ENCODE assay signal across 11 cellular contexts in the genomic region with DNA sequence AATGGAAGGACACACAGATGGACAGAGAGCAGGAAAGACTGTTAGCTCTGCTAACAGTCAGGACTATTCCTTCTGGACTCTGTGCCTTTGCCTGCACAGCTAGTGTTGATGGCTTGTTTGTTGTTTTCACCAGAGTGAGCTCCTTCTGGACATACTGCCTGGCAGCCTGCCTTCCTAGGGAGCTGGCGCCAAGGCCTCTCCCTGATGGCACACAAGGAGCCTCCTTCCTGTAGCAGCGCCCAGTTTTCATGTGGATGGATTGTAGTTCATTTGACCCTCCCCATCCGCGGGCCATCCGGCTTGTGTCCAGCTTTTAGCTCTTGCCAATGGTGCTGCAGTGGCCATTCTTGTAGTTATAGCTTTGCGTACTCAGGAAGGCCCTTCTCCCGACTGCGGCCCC. TPM values are rescaled to one million over a fixed set of nuclear protein-coding genes. Genes with fewer than 3 reads are reported as not detected.
A peak's percentile ranks its signal among the peaks of the same experiment; 100 is the strongest.
DNase-seq lines count a peak whose midpoint lies in the region; ATAC-seq, FAIRE-seq and TF ChIP-seq lines count a peak whose summit lies in the region.
"Had no signal": no experiment of that assay in that cellular context is flagged by ENCODE, and none has a peak within 500 bp of the region (broad histone marks: within the 10 kb centered on the region; RNA-seq: fewer than 3 reads in every experiment).

No MANE protein-coding gene starts in this region.

- no peak overlapping the region for H3K27ac ChIP-seq in K562 (ENCODE audit: extremely low read depth, low read depth, low read length)
- H3K27ac ChIP-seq: gastrocnemius medialis had no signal

- peaks cover 81% of the 10 kb centered on the region for H4K20me1 ChIP-seq in K562 (replicated peaks; ENCODE audit: control insufficient read depth, insufficient read depth, low read length)

- intact Hi-C loops in K562 (cut with micrococcal nuclease): no loop called here

- ATAC-seq in K562 (no peak), HG03097 (IDR thresholded peaks at IDR 0.05; ENCODE audit: low FRiP score, unreplicated experiment) (no peak)

- no peak for FAIRE-seq in K562 (lab: Jason Lieb, UNC)

- no peaks in the 10 kb centered on the region for H3K79me2 ChIP-seq in K562 (ENCODE audit: control insufficient read depth, insufficient read depth, low read length)

- no TSS peak for BruUV-seq in K562 (replicated peaks; lab: Mats Ljungman, UMichigan)

- POLR2A ChIA-PET in K562 (lab: Yijun Ruan, JAX): interaction anchor here (0.6 to 86.5 kb wide), 12 partner anchors 21 to 118 kb away, joined by 3 to 3476 read pairs (median 4); a partner anchor contains a TSS

- no peak for TF ChIP-seq EP300 in K562 (IDR thresholded peaks at IDR 0.05; ENCODE audit: low read length)

- H3K36me3 ChIP-seq in K562 (ENCODE audit: control insufficient read depth, insufficient read depth, low read length): no peaks in the 10 kb centered on the region
- H3K36me3 ChIP-seq: gastrocnemius medialis had no signal

- H3K4me1 ChIP-seq in K562 (replicated peaks in 1 of 2; ENCODE audit: control insufficient read depth in 2 of 2, insufficient read depth in 2 of 2, low read length in 2 of 2): peaks cover 0 to 10% of the 10 kb centered on the region in 2 experiments; a peak in 3 of 5 replicates
- H3K4me1 ChIP-seq: gastrocnemius medialis had no signal

- no peak for TF ChIP-seq CTCF in K562 (IDR thresholded peaks at IDR 0.05 in 2 of 3, conservative IDR thresholded peaks at IDR 0.05 in 1 of 3; ENCODE audit: insufficient read depth in 2 of 3, low read depth in 1 of 3, low read length in 3 of 3)

- 13% methylated on average over 8 of the region's 8 CpGs for WGBS in K562 (ENCODE audit: insufficient coverage, low coverage, missing lambda C conversion rate)

- CTCF ChIA-PET in K562 (lab: Yijun Ruan, JAX; ENCODE audit: low intra/inter-chr PET ratio): no interaction called here

- H3K9me3 ChIP-seq in K562 (replicated peaks; ENCODE audit: control insufficient read depth, insufficient read depth, low read depth, low read length): no peaks in the 10 kb centered on the region
- H3K9me3 ChIP-seq: gastrocnemius medialis had no signal

- TF ChIP-seq RAD21 in K562 (CRISPR knock-in tag; conservative IDR thresholded peaks at IDR 0.05 in 1 of 2, IDR thresholded peaks at IDR 0.05 in 1 of 2): no peak

- peak overlapping the region in 1 of 2 experiments; percentile 21; a peak in 1 of 4 replicates for H3K9ac ChIP-seq in K562 (ENCODE audit: insufficient read depth in 1 of 2, low read depth in 2 of 2, low read length in 2 of 2)

- no peak overlapping the region for H2AFZ ChIP-seq in K562 (ENCODE audit: low read depth, low read length)

- in situ Hi-C loops in K562 (cut with MboI): loop anchor here (25.0 kb wide), 1 partner anchor 424 kb away; a partner anchor contains a TSS

- no peak for TF ChIP-seq POLR2A in K562 (conservative IDR thresholded peaks at IDR 0.05)

- peaks cover 24% of the 10 kb centered on the region for H3K9me1 ChIP-seq in K562 (ENCODE audit: control insufficient read depth, insufficient read depth, low read length)

- DNase-seq in C1 segment of cervical spinal cord (lab: John Stamatoyannopoulos, UW) (peak in 12 of 14 donors; percentile 12 to 92 (median 62)), K562 (ENCODE audit: extremely low read depth in 1 of 4, low spot score in 3 of 4) (no peak), mucosa of gallbladder (ENCODE audit: low spot score) (peak; percentile 75), KG1 (lab: John Stamatoyannopoulos, UW) (no peak), NCI-H146 treated with DMSO at 0.1 percent for 48 hours (lab: John Stamatoyannopoulos, UW; ENCODE audit: unreplicated experiment) (no peak)
- DNase-seq: activated T-cell treated with anti-CD3 and anti-CD28 coated beads, Interleukin-2, amount 50 U/mL, for 1 hour; AML-193; gastrocnemius medialis; NCI-H1417; stimulated activated naive CD4-positive, alpha-beta T cell had no signal

- peaks cover 76 to 89% of the 10 kb centered on the region in 2 experiments for H3K27me3 ChIP-seq in K562 (ENCODE audit: control insufficient read depth in 2 of 2, insufficient read depth in 2 of 2, low read length in 2 of 2)
- H3K27me3 ChIP-seq: gastrocnemius medialis had no signal

- H3K4me3 ChIP-seq in K562: no peak overlapping the region
- H3K4me3 ChIP-seq: gastrocnemius medialis had no signal

- H3K4me2 ChIP-seq in K562 (ENCODE audit: insufficient read depth, low read length): no peak overlapping the region

TF ChIP-seq in K562, 482 proteins besides CTCF, POLR2A, EP300 and RAD21 (continues in another document):
- TF ChIP-seq, protein P1, sequence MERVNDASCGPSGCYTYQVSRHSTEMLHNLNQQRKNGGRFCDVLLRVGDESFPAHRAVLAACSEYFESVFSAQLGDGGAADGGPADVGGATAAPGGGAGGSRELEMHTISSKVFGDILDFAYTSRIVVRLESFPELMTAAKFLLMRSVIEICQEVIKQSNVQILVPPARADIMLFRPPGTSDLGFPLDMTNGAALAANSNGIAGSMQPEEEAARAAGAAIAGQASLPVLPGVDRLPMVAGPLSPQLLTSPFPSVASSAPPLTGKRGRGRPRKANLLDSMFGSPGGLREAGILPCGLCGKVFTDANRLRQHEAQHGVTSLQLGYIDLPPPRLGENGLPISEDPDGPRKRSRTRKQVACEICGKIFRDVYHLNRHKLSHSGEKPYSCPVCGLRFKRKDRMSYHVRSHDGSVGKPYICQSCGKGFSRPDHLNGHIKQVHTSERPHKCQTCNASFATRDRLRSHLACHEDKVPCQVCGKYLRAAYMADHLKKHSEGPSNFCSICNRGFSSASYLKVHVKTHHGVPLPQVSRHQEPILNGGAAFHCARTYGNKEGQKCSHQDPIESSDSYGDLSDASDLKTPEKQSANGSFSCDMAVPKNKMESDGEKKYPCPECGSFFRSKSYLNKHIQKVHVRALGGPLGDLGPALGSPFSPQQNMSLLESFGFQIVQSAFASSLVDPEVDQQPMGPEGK (CRISPR knock-in tag; IDR thresholded peaks at IDR 0.05; ENCODE audit: borderline replicate concordance): no peak

RNA-seq across cellular contexts. Expression of a gene that starts 16.6 kb away (rescaled TPM):
- 234 and 446 TPM in 2 replicates for total RNA-seq in K562 (2011; cell fraction: chromatin; rRNA removed; ENCODE audit: low replicate concordance)
- 279 and 314 TPM in 2 replicates for total RNA-seq in K562 (2011; cell fraction: nucleolus; rRNA removed)
- 196 and 222 TPM in 2 replicates for total RNA-seq in K562 (2011; cell fraction: nucleoplasm; rRNA removed)
- 81.7 and 100 TPM in 2 replicates for total RNA-seq in K562 (2014; rRNA removed)
- 27.5 and 45.6 TPM in 2 replicates for total RNA-seq in K562 (2014; rRNA removed; fragmentation: Illumina TruSeq; extraction: Trizol)
- total RNA-seq in K562 (2015; rRNA removed; fragmentation: Illumina TruSeq; extraction: Trizol): 65.7 and 68.4 TPM in 2 replicates
- 144 and 150 TPM in 2 replicates for total RNA-seq in K562 (2021)
- 20.9 and 36.8 TPM in 2 replicates for polyA plus RNA-seq in K562 (2011; rRNA removed)
- 26.4 and 31.1 TPM in 2 replicates for polyA plus RNA-seq in K562 (2011; cell fraction: cytosol; rRNA removed)
- polyA plus RNA-seq in K562 (2011; cell fraction: nucleus; rRNA removed): 57.9 and 76.9 TPM in 2 replicates
- 73.9 and 75.3 TPM in 2 replicates for polyA plus RNA-seq in K562 (2012)
- polyA plus RNA-seq in K562 (2014; fragmentation: Illumina TruSeq; extraction: Trizol): 45.8 and 60.4 TPM in 2 replicates
- polyA plus RNA-seq in K562 (2014; fragmentation: Nextera tagmentation; extraction: Ambion mirVana): under 1 TPM; 0.41 to 0.70 TPM
- polyA plus RNA-seq in K562 (2014; rRNA removed): 34.9 and 36.1 TPM in 2 replicates
- 113 and 124 TPM in 2 replicates for polyA minus RNA-seq in K562 (2011; rRNA and poly(A)+ RNA removed)
- polyA minus RNA-seq in K562 (2011; cell fraction: cytosol; rRNA and poly(A)+ RNA removed): 132 and 181 TPM in 2 replicates
- 138 and 300 TPM in 2 replicates for polyA minus RNA-seq in K562 (2011; cell fraction: nucleus; rRNA and poly(A)+ RNA removed)
- 58.6 TPM for total RNA-seq in mucosa of gallbladder

RNA-seq across cellular contexts. Expression of a gene that starts 18.4 kb away (rescaled TPM):
- not detected in 2 replicates for total RNA-seq in K562 (2011; cell fraction: chromatin; rRNA removed; ENCODE audit: low replicate concordance)
- not detected in 2 replicates for total RNA-seq in K562 (2011; cell fraction: nucleolus; rRNA removed)
- not detected in 2 replicates for total RNA-seq in K562 (2011; cell fraction: nucleoplasm; rRNA removed)
- total RNA-seq in K562 (2014; rRNA removed) (0.04 and 0.50 TPM in 2 replicates), K562 (2014; rRNA removed; fragmentation: Illumina TruSeq; extraction: Trizol) (not detected in 2 replicates), K562 (2015; rRNA removed; fragmentation: Illumina TruSeq; extraction: Trizol) (not detected in 2 replicates), K562 (2021) (0.09 TPM in 1 of 2 replicates, not detected in the other), mucosa of gallbladder (22.3 TPM)
- polyA plus RNA-seq in K562 (2011; rRNA removed) (0.01 and 0.04 TPM in 2 replicates), K562 (2014; fragmentation: Illumina TruSeq; extraction: Trizol) (not detected in 2 replicates), K562 (2014; fragmentation: Nextera tagmentation; extraction: Ambion mirVana) (under 1 TPM; 0.04 to 0.08 TPM), K562 (2014; rRNA removed) (0.08 TPM in 1 of 2 replicates, not detected in the other)
- 0.58 TPM in 1 of 2 replicates, not detected in the other for polyA plus RNA-seq in K562 (2011; cell fraction: cytosol; rRNA removed)
- 0.06 TPM in 1 of 2 replicates, not detected in the other for polyA plus RNA-seq in K562 (2011; cell fraction: nucleus; rRNA removed)
- 0.08 and 0.18 TPM in 2 replicates for polyA plus RNA-seq in K562 (2012)
- polyA minus RNA-seq in K562 (2011; rRNA and poly(A)+ RNA removed): 0.42 TPM in 1 of 2 replicates, not detected in the other
- not detected in 2 replicates for polyA minus RNA-seq in K562 (2011; cell fraction: cytosol; rRNA and poly(A)+ RNA removed)
- 0.11 and 0.40 TPM in 2 replicates for polyA minus RNA-seq in K562 (2011; cell fraction: nucleus; rRNA and poly(A)+ RNA removed)

RNA-seq across cellular contexts. Expression of a gene that starts 21.9 kb away (rescaled TPM):
- not detected in 2 replicates for total RNA-seq in K562 (2011; cell fraction: chromatin; rRNA removed; ENCODE audit: low replicate concordance)
- total RNA-seq in K562 (2011; cell fraction: nucleolus; rRNA removed): not detected in 2 replicates
- total RNA-seq in K562 (2011; cell fraction: nucleoplasm; rRNA removed): not detected in 2 replicates
- total RNA-seq in K562 (2014; rRNA removed) (not detected in 2 replicates), K562 (2014; rRNA removed; fragmentation: Illumina TruSeq; extraction: Trizol) (not detected in 2 replicates), K562 (2015; rRNA removed; fragmentation: Illumina TruSeq; extraction: Trizol) (not detected in 2 replicates), K562 (2021) (not detected in 2 replicates), mucosa of gallbladder (2.9 TPM)
- polyA plus RNA-seq in K562 (2011; rRNA removed) (0.24 TPM in 1 of 2 replicates, not detected in the other), K562 (2014; fragmentation: Illumina TruSeq; extraction: Trizol) (not detected in 2 replicates), K562 (2014; fragmentation: Nextera tagmentation; extraction: Ambion mirVana) (under 1 TPM in 1 of 2 experiments, not detected in 1; 0.35 TPM), K562 (2014; rRNA removed) (not detected in 2 replicates)
- not detected in 2 replicates for polyA plus RNA-seq in K562 (2011; cell fraction: cytosol; rRNA removed)
- 0.27 TPM in 1 of 2 replicates, not detected in the other for polyA plus RNA-seq in K562 (2011; cell fraction: nucleus; rRNA removed)
- not detected in 2 replicates for polyA plus RNA-seq in K562 (2012)
- polyA minus RNA-seq in K562 (2011; rRNA and poly(A)+ RNA removed): not detected in 2 replicates
- not detected in 2 replicates for polyA minus RNA-seq in K562 (2011; cell fraction: cytosol; rRNA and poly(A)+ RNA removed)
- not detected in 2 replicates for polyA minus RNA-seq in K562 (2011; cell fraction: nucleus; rRNA and poly(A)+ RNA removed)
- total RNA-seq: gastrocnemius medialis had no signal

Comparison
In these comparisons a context has a peak if more than half of its experiments do, and no peak if none do; other contexts are left out.
1. DNase-seq: peak in C1 segment of cervical spinal cord (12 of 14) and mucosa of gallbladder (single experiment); none in K562 (0 of 4), KG1 (single experiment) and NCI-H146 treated with DMSO at 0.1 percent for 48 hours (single experiment).
2. RNA of a gene that starts 18.4 kb away (total RNA-seq): 22.3 TPM in mucosa of gallbladder (single experiment); 0.04 to 0.50 TPM in K562; every median in the first group is over 10 times any median in the second.